In genomic region chr15:62641782-62642181, GRCh38 we compare ENCODE assay signal across 18 cellular contexts.
"Had no signal": no experiment of that assay in that cellular context is flagged by ENCODE, and none has a peak within 500 bp of the region (broad histone marks: within the 10 kb centered on the region; RNA-seq: fewer than 3 reads in every experiment).

No MANE protein-coding gene starts in this region.

- H3K4me1 ChIP-seq: parathyroid adenoma had no signal

- H3K27me3 ChIP-seq: tibial nerve had no signal

- H3K36me3 ChIP-seq: tibial nerve had no signal

- H3K27ac Mint-ChIP-seq: activated T-helper 17 cell treated with anti-CD3 and anti-CD28 coated beads, Interleukin-2, amount 50 U/mL, for 72 hours; stimulated activated naive B cell treated with anti-CD40 and anti-IgM and Interleukin-4, amounts not matched to agents 10 μg/mL and 1 μg/mL and 100 μg/mL, for 72 hours had no signal

- ATAC-seq: activated T-helper 17 cell treated with anti-CD3 and anti-CD28 coated beads, Interleukin-2, amount 50 U/mL, for 72 hours; stimulated activated naive B cell treated with anti-CD40 and anti-IgM and Interleukin-4, amounts not matched to agents 10 μg/mL and 1 μg/mL and 100 μg/mL, for 72 hours had no signal

- H3K9me3 Mint-ChIP-seq: activated T-helper 17 cell treated with anti-CD3 and anti-CD28 coated beads, Interleukin-2, amount 50 U/mL, for 72 hours; stimulated activated naive B cell treated with anti-CD40 and anti-IgM and Interleukin-4, amounts not matched to agents 10 μg/mL and 1 μg/mL and 100 μg/mL, for 72 hours had no signal

- H3K4me1 Mint-ChIP-seq: activated T-helper 17 cell treated with anti-CD3 and anti-CD28 coated beads, Interleukin-2, amount 50 U/mL, for 72 hours had no signal

- H3K4me3 Mint-ChIP-seq: activated T-helper 17 cell treated with anti-CD3 and anti-CD28 coated beads, Interleukin-2, amount 50 U/mL, for 72 hours; stimulated activated naive B cell treated with anti-CD40 and anti-IgM and Interleukin-4, amounts not matched to agents 10 μg/mL and 1 μg/mL and 100 μg/mL, for 72 hours had no signal

- H3K36me3 Mint-ChIP-seq: stimulated activated naive B cell treated with anti-CD40 and anti-IgM and Interleukin-4, amounts not matched to agents 10 μg/mL and 1 μg/mL and 100 μg/mL, for 72 hours had no signal

- H3K9me3 ChIP-seq: tibial nerve had no signal

- H3K4me3 ChIP-seq: skin epidermis, tibial nerve had no signal

- DNase-seq: activated CD4-positive, alpha-beta T cell treated with anti-CD3 and anti-CD28 coated beads, Interleukin-2, amount 50 U/mL, for 48 hours; activated naive CD4-positive, alpha-beta T cell treated with Interleukin-2 at 50 U/mL for 16 hours; anterior cingulate cortex; cortex of kidney; effector CD4-positive, alpha-beta T cell; foreskin fibroblast; glutamatergic neuron; hypothalamus; kidney glomerular epithelial cell; mesendoderm; stimulated activated CD4-positive, alpha-beta T cell treated with anti-CD3 and anti-CD28 coated beads, Interleukin-15, amount 100 ng/mL, for 24 hours; stimulated activated CD4-positive, alpha-beta T cell treated with anti-CD3 and anti-CD28 coated beads, Interleukin-4, amount 100 ng/mL, for 1 hour; stimulated activated naive B cell treated with anti-CD40 and anti-IgM and Interleukin-4, amounts not matched to agents 10 μg/mL and 1 μg/mL and 100 μg/mL, for 72 hours; T-helper 9 cell had no signal
